ENCODE assay signal across 8 cellular contexts in the genomic region with DNA sequence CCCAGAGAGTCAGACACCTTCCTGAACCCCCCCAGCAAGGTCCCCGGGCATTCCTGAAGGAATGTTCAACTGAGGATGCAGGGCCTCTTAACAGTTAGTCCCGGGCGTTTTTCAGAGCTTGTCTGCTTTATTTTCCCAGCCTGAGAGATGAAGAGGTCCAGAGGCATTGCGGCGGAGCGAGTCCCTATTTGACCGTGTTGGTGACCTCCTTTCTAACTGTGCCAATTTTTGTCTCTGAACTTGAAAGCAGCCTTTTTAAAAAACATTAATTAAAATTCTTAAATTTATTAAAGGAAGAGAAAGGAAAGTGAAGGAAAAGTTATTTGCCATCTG. TPM values are rescaled to one million over a fixed set of nuclear protein-coding genes. Genes with fewer than 3 reads are reported as not detected.
DNase-seq lines count a peak whose midpoint lies in the region; ATAC-seq, FAIRE-seq and TF ChIP-seq lines count a peak whose summit lies in the region.

No MANE protein-coding gene starts in this region.

- peak; percentile 2 for ATAC-seq in HG03108 (IDR thresholded peaks at IDR 0.05; ENCODE audit: unreplicated experiment)
- ATAC-seq in GM21360 (IDR thresholded peaks at IDR 0.05; ENCODE audit: unreplicated experiment): no peak

- no peaks in the 10 kb centered on the region for H3K9me3 ChIP-seq in thyroid gland

- TF ChIP-seq POLR2A in thyroid gland (IDR thresholded peaks at IDR 0.05): no peak

- DNase-seq in kidney epithelial cell (ENCODE audit: low read depth) (no peak), thyroid gland (no peak), NCI-H774 (lab: John Stamatoyannopoulos, UW) (no peak), NCI-H187 (lab: John Stamatoyannopoulos, UW) (no peak)

- H3K4me3 ChIP-seq in kidney epithelial cell (ENCODE audit: low read depth, low read length) (peak overlapping the region; percentile 45), thyroid gland (replicated peaks in 1 of 3) (peak overlapping the region in 2 of 3 donors; percentile 36 to 92)

- peak; percentile 66 for FAIRE-seq in G401.6 (lab: Jason Lieb, UNC)

- H3K4me1 ChIP-seq in thyroid gland: peaks cover 0 to 4% of the 10 kb centered on the region in 2 donors

- 9 to 15% methylated on average over 7 of the region's 7 CpGs for WGBS in thyroid gland, 2 donors

- H3K27ac ChIP-seq in angular gyrus (ENCODE audit: low read depth, low read length): peak overlapping the region; percentile 49
- H3K27ac ChIP-seq in thyroid gland: peak overlapping the region; percentile 23 to 87 (median 69)

- H3K36me3 ChIP-seq in kidney epithelial cell (ENCODE audit: control insufficient read depth, insufficient read depth, low read length) (no peaks in the 10 kb centered on the region), thyroid gland (no peaks in the 10 kb centered on the region)

- intact Hi-C loops in thyroid gland (cut with DNase I): no loop called here

- no peaks in the 10 kb centered on the region for H3K27me3 ChIP-seq in kidney epithelial cell (ENCODE audit: control insufficient read depth, insufficient read depth, low read length)
- H3K27me3 ChIP-seq in thyroid gland: no peaks in the 10 kb centered on the region

- TF ChIP-seq CTCF in kidney epithelial cell (IDR thresholded peaks at IDR 0.05; ENCODE audit: insufficient read depth, low read length, poor library complexity, severe bottlenecking): no peak
- TF ChIP-seq CTCF in thyroid gland (IDR thresholded peaks at IDR 0.05): no peak

RNA-seq across cellular contexts. Expression of a gene that starts 0.4 kb away (rescaled TPM):
- total RNA-seq in kidney epithelial cell (54.4 and 59.7 TPM in 2 replicates), thyroid gland (10 to 100 TPM; 67.9 to 80.9 (median 74.5) TPM)
